ENCODE assay signal across 8 cellular contexts in the genomic region with DNA sequence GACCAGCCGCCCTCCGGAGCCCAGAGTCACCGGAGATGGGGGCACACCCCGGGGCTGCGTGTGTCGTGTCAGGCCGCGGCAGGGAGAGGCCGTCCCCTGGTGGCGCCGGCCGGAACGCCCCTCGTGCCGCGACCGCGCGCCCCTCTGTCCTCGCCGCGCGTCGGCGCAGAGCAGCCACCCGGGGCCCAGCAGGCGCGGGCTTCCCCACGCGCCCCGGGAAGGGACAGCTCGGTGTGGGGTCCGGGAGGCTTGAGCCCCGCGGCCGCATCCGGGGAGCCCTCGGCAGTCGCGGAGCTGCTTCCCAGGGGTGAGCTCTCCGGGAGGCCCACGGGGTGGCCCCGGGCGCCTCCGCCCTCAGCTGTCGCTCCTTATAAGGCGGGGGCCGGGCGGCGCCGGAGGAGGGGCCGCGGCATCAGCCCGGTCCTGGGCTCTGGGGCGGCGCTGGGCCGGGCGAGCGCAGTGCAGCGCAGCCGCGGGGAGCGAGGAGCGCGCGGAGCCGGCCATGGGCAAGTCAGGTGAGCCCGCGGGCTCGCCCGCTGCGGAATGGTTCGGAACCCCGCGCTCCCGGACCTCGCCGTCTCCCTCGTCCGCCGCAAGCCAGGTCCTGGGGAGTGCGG. TPM values are rescaled to one million over a fixed set of nuclear protein-coding genes. Genes with fewer than 3 reads are reported as not detected.
DNase-seq lines count a peak whose midpoint lies in the region; ATAC-seq and TF ChIP-seq lines count a peak whose summit lies in the region.

Gene GLIPR2, plus strand, starts transcription at position 457 of the 617 bp plus-strand sequence. Its CDS starts 46 bp downstream, at position 503.

- CTCF ChIA-PET in CD4-positive, alpha-beta T cell (lab: Charles Lee), result interaction anchor here (1.0 to 2.4 kb wide), 8 partner anchors 10 to 54 kb away, joined by 3 to 17 read pairs (median 6); partner anchors contain the start of gene CLTA

- TF ChIP-seq CTCF in CD4-positive, alpha-beta T cell (IDR thresholded peaks at IDR 0.05), result no peak
- TF ChIP-seq CTCF in foreskin fibroblast (IDR thresholded peaks at IDR 0.05; ENCODE audit: low read depth, low read length), result peak; percentile 2
- peak; percentile 53 for TF ChIP-seq CTCF in neural crest cell (conservative IDR thresholded peaks at IDR 0.05)
- peak in 1 of 7 experiments; percentile 13 for TF ChIP-seq CTCF in stomach (IDR thresholded peaks at IDR 0.05)

- TF ChIP-seq POLR2A in stomach (IDR thresholded peaks at IDR 0.05), result no peak

- DNase-seq in CD4-positive, alpha-beta T cell, result peak; percentile 53 to 81 (median 68)
- DNase-seq in GM19238 (ENCODE audit: insufficient read length, low spot score) (peak; percentile 89), RPMI8226 (peak; percentile 71), foreskin fibroblast (peak; percentile 62 to 90), neural crest cell (ENCODE audit: low read depth, low spot score) (peak; percentile 45), stomach (peak; percentile 84)
- peak; percentile 69 for DNase-seq in activated effector memory CD4-positive, alpha-beta T cell treated with Interleukin-2 at 50 U/mL for 16 hours

- no peak for TF ChIP-seq EP300 in stomach (IDR thresholded peaks at IDR 0.05)

- peaks cover 23 to 58% (median 52%) of the 10 kb centered on the region in 4 donors for H3K4me1 ChIP-seq in stomach

- H3K4me1 Mint-ChIP-seq in CD4-positive, alpha-beta T cell (ENCODE audit: low read depth), result peaks cover 51% of the 10 kb centered on the region
- H3K4me1 Mint-ChIP-seq in neural crest cell, result peaks cover 14% of the 10 kb centered on the region

- H3K36me3 ChIP-seq in stomach, result no peaks in the 10 kb centered on the region

- H3K27ac ChIP-seq in CD4-positive, alpha-beta T cell (ENCODE audit: low read depth, low read length), result peak within 1 kb of the TSS; percentile 53
- H3K27ac ChIP-seq in stomach, result peak within 1 kb of the TSS; percentile 67 to 90 (median 84)

- H3K9me3 ChIP-seq in CD4-positive, alpha-beta T cell (ENCODE audit: control insufficient read depth, low read length), result no peaks in the 10 kb centered on the region
- no peaks in the 10 kb centered on the region for H3K9me3 ChIP-seq in stomach

- H3K27me3 Mint-ChIP-seq in CD4-positive, alpha-beta T cell, result no peaks in the 10 kb centered on the region
- H3K27me3 Mint-ChIP-seq in neural crest cell (ENCODE audit: low read depth), result peaks cover 60% of the 10 kb centered on the region

- POLR2A ChIA-PET in CD4-positive, alpha-beta T cell (lab: Charles Lee), result interaction anchor here (0.8 to 2.2 kb wide), 11 partner anchors 8 to 100 kb away, joined by 3 to 20 read pairs (median 4); partner anchors contain the start of genes CLTA and RECK

- peak within 1 kb of the TSS; percentile 66 to 80 for H3K4me3 ChIP-seq in foreskin fibroblast (ENCODE audit: low read depth in 1 of 2, low read length in 2 of 2)
- H3K4me3 ChIP-seq in stomach, result peak within 1 kb of the TSS; percentile 77 to 82 (median 82)

- peaks cover 7% of the 10 kb centered on the region for H3K36me3 Mint-ChIP-seq in CD4-positive, alpha-beta T cell (ENCODE audit: low read depth)
- H3K36me3 Mint-ChIP-seq in neural crest cell (ENCODE audit: low read depth), result no peaks in the 10 kb centered on the region

- peak within 1 kb of the TSS; percentile 92 for H3K27ac Mint-ChIP-seq in CD4-positive, alpha-beta T cell
- H3K27ac Mint-ChIP-seq in neural crest cell (ENCODE audit: unreplicated experiment), result peak within 1 kb of the TSS; percentile 89

- 0 to 1% (median 0%) methylated on average over 18 to 76 of the region's 82 CpGs for WGBS in stomach, 5 donors

- peak; percentile 93 for ATAC-seq in CD4-positive, alpha-beta T cell (ENCODE audit: poor library complexity)
- peak; percentile 95 for ATAC-seq in HG03439 (IDR thresholded peaks at IDR 0.05; ENCODE audit: unreplicated experiment)

- H3K27me3 ChIP-seq in CD4-positive, alpha-beta T cell (ENCODE audit: control insufficient read depth, insufficient read depth, low read length), result no peaks in the 10 kb centered on the region
- peaks cover 0 to 6% (median 4%) of the 10 kb centered on the region in 3 donors for H3K27me3 ChIP-seq in stomach

- H3K9me3 Mint-ChIP-seq in CD4-positive, alpha-beta T cell, result no peaks in the 10 kb centered on the region
- no peaks in the 10 kb centered on the region for H3K9me3 Mint-ChIP-seq in neural crest cell

- intact Hi-C loops in CD4-positive, alpha-beta T cell (cut with DNase I, micrococcal nuclease), result loop anchor here (1.0 to 2.0 kb wide), 3 partner anchors 15 to 54 kb away; partner anchors contain the start of gene CLTA (in 1 of the 2)
- intact Hi-C loops in stomach (cut with DNase I; ENCODE audit: low total_unique reads), result no loop called here

- peak within 1 kb of the TSS; percentile 98 for H3K4me3 Mint-ChIP-seq in CD4-positive, alpha-beta T cell
- peak within 1 kb of the TSS; percentile 95 for H3K4me3 Mint-ChIP-seq in neural crest cell

RNA-seq across cellular contexts. Expression of gene GLIPR2, which starts in this region (rescaled TPM):
- 10 to 100 TPM; 13.6 to 13.7 TPM for total RNA-seq in CD4-positive, alpha-beta T cell
- total RNA-seq in neural crest cell (21.5 and 24.2 TPM in 2 replicates), stomach (10 to 100 TPM in 4 of 5 donors, 1 to 10 TPM in 1; 3.5 to 40.6 (median 33.5) TPM)
- polyA plus RNA-seq in stomach, result 10 to 100 TPM; 22.0 to 37.9 (median 32.1) TPM

Comparison
In these comparisons a context has a peak if more than half of its experiments do, and no peak if none do; other contexts are left out.
1. Peak in every context shown above with its lines: DNase-seq, ATAC-seq, H3K4me3 ChIP-seq and H3K27ac ChIP-seq.